In the genomic region with DNA sequence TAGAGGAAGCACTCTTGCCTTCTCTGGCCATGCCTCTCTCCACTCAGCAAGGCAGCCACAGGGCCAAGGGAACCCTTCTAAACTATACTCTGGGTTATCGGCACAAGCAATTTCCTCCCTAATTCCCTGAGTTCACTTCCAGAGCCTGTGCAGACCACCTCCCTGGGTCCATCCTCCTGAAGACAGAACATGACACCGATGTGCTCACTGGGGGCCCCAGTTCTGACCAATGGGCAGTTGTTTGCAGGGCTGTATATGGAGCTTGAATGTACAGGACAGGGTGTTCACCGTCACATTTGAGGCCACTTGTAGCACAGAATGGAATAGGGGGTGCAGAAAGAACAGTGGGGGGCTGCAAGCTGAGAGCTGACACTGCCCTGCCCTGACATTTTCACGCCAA, we compare ENCODE assay signal across 22 cellular contexts.
"Had no signal": no experiment of that assay in that cellular context is flagged by ENCODE, and none has a peak within 500 bp of the region (broad histone marks: within the 10 kb centered on the region; RNA-seq: fewer than 3 reads in every experiment).

No MANE protein-coding gene starts in this region.

- H3K9me3 Mint-ChIP-seq: activated naive CD4-positive, alpha-beta T cell treated with anti-CD3 and anti-CD28 coated beads, Interleukin-2, amount 10 ng/mL, durations not matched to agents 7 days and 5 days; activated naive CD8-positive, alpha-beta T cell treated with anti-CD3 and anti-CD28 coated beads for 36 hours; activated T-cell treated with anti-CD3 and anti-CD28 coated beads, Interleukin-2, amount 50 U/mL, for 72 hours; activated T-helper 2 cell treated with anti-CD3 and anti-CD28 coated beads, Interferon-gamma antibody, Interleukin-2, Interleukin-4, amounts not matched to agents 10 μg/mL and 5 μg/mL and 100 μg/mL, durations not matched to agents 14 hours and 24 hours and 36 hours had no signal

- DNase-seq: activated CD4-positive, alpha-beta T cell treated with anti-CD3 and anti-CD28 coated beads for 48 hours; activated CD4-positive, alpha-beta T cell treated with anti-CD3 and anti-CD28 coated beads, Interleukin-2, amount 50 U/mL, for 4 hours; activated gamma-delta T cell treated with Interleukin-2 at 50 U/mL for 16 hours; activated naive CD4-positive, alpha-beta T cell treated with anti-CD3 and anti-CD28 coated beads, Interleukin-2, amount 10 ng/mL, durations not matched to agents 7 days and 5 days; activated naive CD8-positive, alpha-beta T cell treated with anti-CD3 and anti-CD28 coated beads for 36 hours; activated T-cell treated with anti-CD3 and anti-CD28 coated beads for 4 hours; activated T-cell treated with anti-CD3 and anti-CD28 coated beads, Interleukin-2, amount 50 U/mL, for 72 hours; brain microvascular endothelial cell; Karpas-422; MM.1S; NCI-H1105; NCI-H1436; NCI-H1694 treated with DMSO at 0.1 percent for 48 hours; NCI-H2029 treated with DMSO at 0.1 percent for 48 hours; NCI-H446; PC-9; T-helper 1 cell had no signal

- H3K27ac ChIP-seq: brain microvascular endothelial cell, cardiac muscle cell, PC-9, SK-N-MC, VCaP had no signal

- H3K27ac Mint-ChIP-seq: activated naive CD4-positive, alpha-beta T cell treated with anti-CD3 and anti-CD28 coated beads, Interleukin-2, amount 10 ng/mL, durations not matched to agents 7 days and 5 days; activated naive CD8-positive, alpha-beta T cell treated with anti-CD3 and anti-CD28 coated beads for 36 hours; activated T-cell treated with anti-CD3 and anti-CD28 coated beads, Interleukin-2, amount 50 U/mL, for 72 hours; activated T-helper 2 cell treated with anti-CD3 and anti-CD28 coated beads, Interferon-gamma antibody, Interleukin-2, Interleukin-4, amounts not matched to agents 10 μg/mL and 5 μg/mL and 100 μg/mL, durations not matched to agents 14 hours and 24 hours and 36 hours had no signal

- H2AFZ ChIP-seq: PC-9 had no signal

- H3K36me3 ChIP-seq: brain microvascular endothelial cell, cardiac muscle cell had no signal

- H3K27me3 ChIP-seq: brain microvascular endothelial cell, cardiac muscle cell had no signal

- H3K4me3 Mint-ChIP-seq: activated naive CD4-positive, alpha-beta T cell treated with anti-CD3 and anti-CD28 coated beads, Interleukin-2, amount 10 ng/mL, durations not matched to agents 7 days and 5 days; activated naive CD8-positive, alpha-beta T cell treated with anti-CD3 and anti-CD28 coated beads for 36 hours; activated T-cell treated with anti-CD3 and anti-CD28 coated beads, Interleukin-2, amount 50 U/mL, for 72 hours had no signal

- ATAC-seq: activated T-cell treated with anti-CD3 and anti-CD28 coated beads, Interleukin-2, amount 50 U/mL, for 72 hours; K562 had no signal

- H3K27me3 Mint-ChIP-seq: activated naive CD4-positive, alpha-beta T cell treated with anti-CD3 and anti-CD28 coated beads, Interleukin-2, amount 10 ng/mL, durations not matched to agents 7 days and 5 days; activated naive CD8-positive, alpha-beta T cell treated with anti-CD3 and anti-CD28 coated beads for 36 hours had no signal

- H3K4me3 ChIP-seq: cardiac muscle cell, K562, PC-9, SK-N-MC had no signal

- H3K36me3 Mint-ChIP-seq: activated naive CD4-positive, alpha-beta T cell treated with anti-CD3 and anti-CD28 coated beads, Interleukin-2, amount 10 ng/mL, durations not matched to agents 7 days and 5 days; activated naive CD8-positive, alpha-beta T cell treated with anti-CD3 and anti-CD28 coated beads for 36 hours had no signal

- H3K4me2 ChIP-seq: PC-9 had no signal

- H3K4me1 Mint-ChIP-seq: activated naive CD4-positive, alpha-beta T cell treated with anti-CD3 and anti-CD28 coated beads, Interleukin-2, amount 10 ng/mL, durations not matched to agents 7 days and 5 days; activated naive CD8-positive, alpha-beta T cell treated with anti-CD3 and anti-CD28 coated beads for 36 hours had no signal
